Comparison of ENCODE assay signal across 8 cellular contexts in genomic region chr22:41445171-41446056, GRCh38. TPM values are rescaled to one million over a fixed set of nuclear protein-coding genes. Genes with fewer than 3 reads are reported as not detected.
A peak's percentile ranks its signal among the peaks of the same experiment; 100 is the strongest.
DNase-seq lines count a peak whose midpoint lies in the region; ATAC-seq and TF ChIP-seq lines count a peak whose summit lies in the region.

No MANE protein-coding gene starts in this region.

- no peaks in the 10 kb centered on the region for H3K9me3 ChIP-seq in lung (ENCODE audit: control insufficient read depth in 2 of 2, insufficient read depth in 1 of 2, low read length in 1 of 2)

- peaks cover 0 to 3% of the 10 kb centered on the region in 2 donors for H3K36me3 ChIP-seq in lung (ENCODE audit: control insufficient read depth in 2 of 2, insufficient read depth in 2 of 2, low read length in 2 of 2)

- peaks cover 0 to 3% of the 10 kb centered on the region in 2 donors for H3K4me1 ChIP-seq in lung (ENCODE audit: control insufficient read depth in 2 of 2, insufficient read depth in 2 of 2, low read length in 2 of 2)

- no peaks in the 10 kb centered on the region for H3K27me3 ChIP-seq in HL-60 (ENCODE audit: insufficient read depth, poor library complexity, severe bottlenecking)
- H3K27me3 ChIP-seq in lung (ENCODE audit: control insufficient read depth, insufficient read depth) = no peaks in the 10 kb centered on the region

- peak overlapping the region; percentile 98 for H3K27ac ChIP-seq in HL-60 (replicated peaks)
- peak overlapping the region; percentile 98 to 100 for H3K27ac ChIP-seq in lung (ENCODE audit: low read depth in 1 of 2, low read length in 1 of 2)
- peak overlapping the region; percentile 99 for H3K27ac ChIP-seq in temporal lobe (ENCODE audit: low read depth, low read length)

- WGBS in lung, 2 donors = 0% methylated on average over 20 of the region's 20 CpGs

- peak overlapping the region; percentile 70 for H3K4me3 ChIP-seq in HL-60 (replicated peaks; ENCODE audit: insufficient read depth, low read length)
- peak overlapping the region; percentile 91 for H3K4me3 ChIP-seq in lung

- TF ChIP-seq CTCF in HL-60 (IDR thresholded peaks at IDR 0.05; ENCODE audit: insufficient read depth, low read length) = no peak
- TF ChIP-seq CTCF in lung (IDR thresholded peaks at IDR 0.05; ENCODE audit: control extremely low read depth, extremely low read depth) = no peak

- ATAC-seq in lung (ENCODE audit: insufficient read depth, low FRiP score) (no peak), HG02981 (IDR thresholded peaks at IDR 0.05; ENCODE audit: unreplicated experiment) (no peak)

- DNase-seq in CD1c-positive myeloid dendritic cell (ENCODE audit: extremely low spot score) (peak; percentile 29), HL-60 (ENCODE audit: low read depth in 1 of 2, low spot score in 1 of 2) (peak in 1 of 2 experiments; percentile 49), T-helper 1 cell (peak in 3 of 5 donors; percentile 11 to 34 (median 29)), cerebellum (ENCODE audit: low spot score) (peak; percentile 28), lung (ENCODE audit: low spot score) (peak; percentile 37), cortex of kidney (lab: John Stamatoyannopoulos, UW) (no peak)

RNA-seq across cellular contexts. Expression of gene TOB2, which starts 1.2 kb away (rescaled TPM):
- total RNA-seq in cerebellum (22.4 TPM), lung (10 to 100 TPM; 26.8 to 46.7 TPM), temporal lobe (12.5 TPM)
- 10 to 100 TPM; 15.4 to 20.1 TPM for polyA plus RNA-seq in lung

RNA-seq across cellular contexts. Expression of gene PHF5A, which starts 23.1 kb away (rescaled TPM):
- total RNA-seq in cerebellum (31.0 TPM), lung (10 to 100 TPM; 28.9 to 33.9 TPM), temporal lobe (25.6 TPM)
- 10 to 100 TPM; 46.2 to 89.6 TPM for polyA plus RNA-seq in lung

RNA-seq across cellular contexts. Expression of gene ACO2, which starts 23.5 kb away (rescaled TPM):
- 64.5 TPM for total RNA-seq in cerebellum
- 100 to 1,000 TPM in 1 of 2 donors, 10 to 100 TPM in 1; 57.8 to 101 TPM for total RNA-seq in lung
- polyA plus RNA-seq in lung = 10 to 100 TPM; 34.1 to 67.1 TPM
- total RNA-seq in temporal lobe = 72.5 TPM
